Comparison of ENCODE assay signal across 8 cellular contexts in the genomic region with DNA sequence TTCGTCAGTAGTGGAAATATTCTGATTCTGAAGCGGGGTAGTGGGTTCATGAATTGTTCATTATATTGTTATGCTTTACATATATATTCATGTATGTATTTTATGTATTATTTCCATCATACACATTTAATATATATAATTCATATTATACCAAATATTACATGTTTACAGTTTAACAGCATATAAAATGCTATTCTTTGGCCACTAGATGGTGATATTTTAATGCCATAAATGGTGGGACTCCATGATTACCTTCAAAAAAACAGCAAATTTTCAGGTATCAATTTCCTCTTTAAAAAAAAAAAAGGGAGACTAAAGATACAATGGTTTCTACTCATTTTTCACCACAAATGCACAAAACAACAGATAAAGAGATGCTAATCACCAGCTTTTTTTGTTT. TPM values are rescaled to one million over a fixed set of nuclear protein-coding genes. Genes with fewer than 3 reads are reported as not detected.
DNase-seq lines count a peak whose midpoint lies in the region; ATAC-seq and TF ChIP-seq lines count a peak whose summit lies in the region.

No MANE protein-coding gene starts in this region.

- H3K4me3 Mint-ChIP-seq in HFFc6, result no peak overlapping the region
- H3K4me3 Mint-ChIP-seq in effector memory CD8-positive, alpha-beta T cell, result no peak overlapping the region
- no peak overlapping the region for H3K4me3 Mint-ChIP-seq in stimulated activated naive CD8-positive, alpha-beta T cell treated with anti-CD3 and anti-CD28 coated beads, Interleukin-15, amount 100 ng/mL, for 72 hours

- CTCF ChIA-PET in BJ (lab: Yijun Ruan, JAX), result interaction anchor here (0.7 to 6.5 kb wide), 13 partner anchors 11 to 199 kb away, joined by 3 to 33 read pairs (median 4); no protein-coding TSS in a partner anchor

- H2AFZ ChIP-seq in SU-DHL-6 (ENCODE audit: low read depth, low read length, severe bottlenecking), result no peak overlapping the region

- no peaks in the 10 kb centered on the region; the same call in 1 of the 2 replicates for H3F3A ChIP-seq in SU-DHL-6 (ENCODE audit: insufficient read depth)

- no peaks in the 10 kb centered on the region for H3K36me3 Mint-ChIP-seq in HFFc6 (ENCODE audit: low read depth)
- H3K36me3 Mint-ChIP-seq in effector memory CD8-positive, alpha-beta T cell (ENCODE audit: insufficient read depth), result peaks cover 23% of the 10 kb centered on the region

- H3K9me3 Mint-ChIP-seq in HFFc6, result no peaks in the 10 kb centered on the region
- H3K9me3 Mint-ChIP-seq in effector memory CD8-positive, alpha-beta T cell, result no peaks in the 10 kb centered on the region
- H3K9me3 Mint-ChIP-seq in stimulated activated naive CD8-positive, alpha-beta T cell treated with anti-CD3 and anti-CD28 coated beads, Interleukin-15, amount 100 ng/mL, for 72 hours, result no peaks in the 10 kb centered on the region

- ATAC-seq in effector memory CD8-positive, alpha-beta T cell (replicated peaks), result no peak
- ATAC-seq in stimulated activated naive CD8-positive, alpha-beta T cell treated with anti-CD3 and anti-CD28 coated beads, Interleukin-15, amount 100 ng/mL, for 72 hours, result no peak
- ATAC-seq in GM19035 (IDR thresholded peaks at IDR 0.05; ENCODE audit: unreplicated experiment), result no peak

- peaks cover 5% of the 10 kb centered on the region for H3K4me1 Mint-ChIP-seq in HFFc6 (ENCODE audit: low read depth)
- H3K4me1 Mint-ChIP-seq in effector memory CD8-positive, alpha-beta T cell (ENCODE audit: low read depth in 2 of 2), result no peaks in the 10 kb centered on the region
- H3K4me1 Mint-ChIP-seq in stimulated activated naive CD8-positive, alpha-beta T cell treated with anti-CD3 and anti-CD28 coated beads, Interleukin-15, amount 100 ng/mL, for 72 hours, result no peaks in the 10 kb centered on the region

- H3K9me2 ChIP-seq in SU-DHL-6 (replicated peaks; ENCODE audit: insufficient read depth, low read length), result no peaks in the 10 kb centered on the region

- H3K4me3 ChIP-seq in BJ (ENCODE audit: low read depth, low read length), result no peak overlapping the region
- H3K4me3 ChIP-seq in SU-DHL-6 (ENCODE audit: insufficient read depth, low read length, poor library complexity, severe bottlenecking), result no peak overlapping the region

- H3K27ac Mint-ChIP-seq in HFFc6, result no peak overlapping the region
- no peak overlapping the region for H3K27ac Mint-ChIP-seq in effector memory CD8-positive, alpha-beta T cell
- no peak overlapping the region for H3K27ac Mint-ChIP-seq in stimulated activated naive CD8-positive, alpha-beta T cell treated with anti-CD3 and anti-CD28 coated beads, Interleukin-15, amount 100 ng/mL, for 72 hours

- H3K36me3 ChIP-seq in BJ (ENCODE audit: control insufficient read depth, insufficient read depth, low read length) (no peaks in the 10 kb centered on the region), SU-DHL-6 (ENCODE audit: low read length) (no peaks in the 10 kb centered on the region; the same call in 1 of the 2 replicates)

- no peak for DNase-seq in BJ (ENCODE audit: low read depth)
- peak; percentile 21 for DNase-seq in HFFc6
- peak; percentile 12 for DNase-seq in kidney glomerular epithelial cell (lab: John Stamatoyannopoulos, UW)
- no peak for DNase-seq in effector memory CD8-positive, alpha-beta T cell
- no peak for DNase-seq in nucleus accumbens (lab: John Stamatoyannopoulos, UW)
- DNase-seq in stimulated activated naive CD8-positive, alpha-beta T cell treated with anti-CD3 and anti-CD28 coated beads, Interleukin-15, amount 100 ng/mL, for 72 hours, result no peak

- H3K79me2 ChIP-seq in SU-DHL-6 (ENCODE audit: insufficient read depth, low read length), result no peaks in the 10 kb centered on the region

- POLR2A ChIA-PET in BJ (lab: Charles Lee), result no interaction called here

- H3K4me2 ChIP-seq in SU-DHL-6 (ENCODE audit: low read depth, low read length, poor library complexity, severe bottlenecking), result no peak overlapping the region

- H3K9me3 ChIP-seq in SU-DHL-6 (ENCODE audit: insufficient read depth, low read length), result no peaks in the 10 kb centered on the region

- H4K20me1 ChIP-seq in SU-DHL-6 (ENCODE audit: low read depth, low read length), result no peaks in the 10 kb centered on the region

- H3K27me3 Mint-ChIP-seq in HFFc6 (ENCODE audit: insufficient read depth), result no peaks in the 10 kb centered on the region
- no peaks in the 10 kb centered on the region for H3K27me3 Mint-ChIP-seq in effector memory CD8-positive, alpha-beta T cell
- H3K27me3 Mint-ChIP-seq in stimulated activated naive CD8-positive, alpha-beta T cell treated with anti-CD3 and anti-CD28 coated beads, Interleukin-15, amount 100 ng/mL, for 72 hours, result no peaks in the 10 kb centered on the region

- TF ChIP-seq CTCF in BJ (IDR thresholded peaks at IDR 0.05; ENCODE audit: insufficient read depth, low read depth, low read length), result peak; percentile 46
- peak; percentile 86 for TF ChIP-seq CTCF in HFFc6 (IDR thresholded peaks at IDR 0.05)
- peak; percentile 48 for TF ChIP-seq CTCF in SU-DHL-6 (IDR thresholded peaks at IDR 0.05; ENCODE audit: insufficient read depth, low read length, poor library complexity, severe bottlenecking)

- H3K27me3 ChIP-seq in BJ (ENCODE audit: control insufficient read depth, insufficient read depth, low read length) (no peaks in the 10 kb centered on the region), SU-DHL-6 (ENCODE audit: low read length) (no peaks in the 10 kb centered on the region)

- no peak overlapping the region for H3K9ac ChIP-seq in SU-DHL-6 (ENCODE audit: low read length)

- no peak overlapping the region for H3K27ac ChIP-seq in SU-DHL-6 (ENCODE audit: low read depth, low read length)

RNA-seq across cellular contexts. Expression of gene BDKRB1, which starts 41.0 kb away (rescaled TPM):
- 3.3 and 3.8 TPM in 2 replicates for polyA plus RNA-seq in BJ (2011; rRNA removed)
- polyA minus RNA-seq in BJ (2011; rRNA and poly(A)+ RNA removed), result 1.4 and 2.3 TPM in 2 replicates
- 10 to 100 TPM; 41.5 to 67.8 (median 59.2) TPM for total RNA-seq in HFFc6 (2021; fragmentation: NEBNext Ultra II Directional; extraction: Animal tissue kit (Norgen Biotek cat#: 25700))

Comparison
In these comparisons a context has a peak if more than half of its experiments do, and no peak if none do; other contexts are left out.
1. DNase-seq: peak in HFFc6 (single experiment) and kidney glomerular epithelial cell (single experiment); none in BJ (single experiment), effector memory CD8-positive, alpha-beta T cell (0 of 3), nucleus accumbens (0 of 56) and stimulated activated naive CD8-positive, alpha-beta T cell treated with anti-CD3 and anti-CD28 coated beads, Interleukin-15, amount 100 ng/mL, for 72 hours (0 of 2).
2. Peak in every context shown above with its lines, with median percentiles within 50 percentile points of each other: CTCF ChIP-seq.